ENCODE assay signal across 16 cellular contexts in genomic region chr6:4964675-4965336, GRCh38.
"Had no signal": no experiment of that assay in that cellular context is flagged by ENCODE, and none has a peak within 500 bp of the region (broad histone marks: within the 10 kb centered on the region; RNA-seq: fewer than 3 reads in every experiment).

No MANE protein-coding gene starts in this region.

- H3K27ac ChIP-seq: esophagus muscularis mucosa, lower lobe of right lung, ovary, VCaP had no signal

- H3K27me3 Mint-ChIP-seq: activated naive CD8-positive, alpha-beta T cell; dendritic cell treated with granulocyte-macrophage colony-stimulating factor and Interleukin-4, amounts not matched to agents 40 ng/mL and 50 ng/mL, for 4 days had no signal

- FAIRE-seq: bronchial epithelial cell, endothelial cell of umbilical vein had no signal

- H3K4me3 ChIP-seq: esophagus muscularis mucosa, lower lobe of right lung, ovary had no signal

- H3K4me1 Mint-ChIP-seq: stimulated activated naive B cell treated with anti-CD40 and anti-IgM and Interleukin-4, amounts not matched to agents 10 μg/mL and 1 μg/mL and 100 μg/mL, for 72 hours had no signal

- DNase-seq: activated CD4-positive, alpha-beta T cell treated with anti-CD3 and anti-CD28 coated beads for 1 hour; activated CD4-positive, alpha-beta T cell treated with anti-CD3 and anti-CD28 coated beads, Interleukin-2, amount 50 U/mL, for 4 hours; effector CD8-positive, alpha-beta T cell; left colon; lower lobe of right lung; midbrain; ovary; stimulated activated naive B cell treated with anti-CD40 and anti-IgM and Interleukin-4, amounts not matched to agents 10 μg/mL and 1 μg/mL and 100 μg/mL, for 72 hours; SW 1271; T-helper 2 cell had no signal

- H3K27ac Mint-ChIP-seq: activated naive CD8-positive, alpha-beta T cell; dendritic cell treated with granulocyte-macrophage colony-stimulating factor and Interleukin-4, amounts not matched to agents 40 ng/mL and 50 ng/mL, for 4 days; stimulated activated naive B cell treated with anti-CD40 and anti-IgM and Interleukin-4, amounts not matched to agents 10 μg/mL and 1 μg/mL and 100 μg/mL, for 72 hours had no signal

- H3K4me1 ChIP-seq: esophagus muscularis mucosa, lower lobe of right lung had no signal

- H3K9me3 ChIP-seq: esophagus muscularis mucosa, lower lobe of right lung, ovary had no signal

- H3K36me3 ChIP-seq: esophagus muscularis mucosa, lower lobe of right lung, ovary had no signal

- ATAC-seq: left colon; stimulated activated naive B cell treated with anti-CD40 and anti-IgM and Interleukin-4, amounts not matched to agents 10 μg/mL and 1 μg/mL and 100 μg/mL, for 72 hours had no signal

- H3K4me3 Mint-ChIP-seq: activated naive CD8-positive, alpha-beta T cell; dendritic cell treated with granulocyte-macrophage colony-stimulating factor and Interleukin-4, amounts not matched to agents 40 ng/mL and 50 ng/mL, for 4 days; stimulated activated naive B cell treated with anti-CD40 and anti-IgM and Interleukin-4, amounts not matched to agents 10 μg/mL and 1 μg/mL and 100 μg/mL, for 72 hours had no signal

- H3K9me3 Mint-ChIP-seq: dendritic cell treated with granulocyte-macrophage colony-stimulating factor and Interleukin-4, amounts not matched to agents 40 ng/mL and 50 ng/mL, for 4 days; stimulated activated naive B cell treated with anti-CD40 and anti-IgM and Interleukin-4, amounts not matched to agents 10 μg/mL and 1 μg/mL and 100 μg/mL, for 72 hours had no signal

- H3K27me3 ChIP-seq: esophagus muscularis mucosa, ovary had no signal

- H3K36me3 Mint-ChIP-seq: activated naive CD8-positive, alpha-beta T cell; stimulated activated naive B cell treated with anti-CD40 and anti-IgM and Interleukin-4, amounts not matched to agents 10 μg/mL and 1 μg/mL and 100 μg/mL, for 72 hours had no signal
